16 cellular contexts compared by ENCODE assay signal in genomic region chr1:30731806-30732276, GRCh38. TPM values are rescaled to one million over a fixed set of nuclear protein-coding genes. Genes with fewer than 3 reads are reported as not detected.
DNase-seq lines count a peak whose midpoint lies in the region; ATAC-seq and TF ChIP-seq lines count a peak whose summit lies in the region.
"Had no signal": no experiment of that assay in that cellular context is flagged by ENCODE, and none has a peak within 500 bp of the region (broad histone marks: within the 10 kb centered on the region; RNA-seq: fewer than 3 reads in every experiment).

No MANE protein-coding gene starts in this region.

- no peak for ATAC-seq in naive B cell (ENCODE audit: low read depth in 2 of 2)
- ATAC-seq in GM19395 (IDR thresholded peaks at IDR 0.05; ENCODE audit: unreplicated experiment) = no peak
- ATAC-seq in HG02610 (IDR thresholded peaks at IDR 0.05; ENCODE audit: unreplicated experiment) = no peak
- ATAC-seq: left colon had no signal

- peak overlapping the region; percentile 25 for H3K27ac Mint-ChIP-seq in activated naive CD4-positive, alpha-beta T cell treated with anti-CD3 and anti-CD28 coated beads, Interleukin-2, amount 10 ng/mL, durations not matched to agents 7 days and 5 days
- H3K27ac Mint-ChIP-seq in activated T-helper 1 cell treated with anti-CD3 and anti-CD28 coated beads, Interleukin-12 subunit alpha, Interleukin-12 subunit beta, Interleukin-2, Interleukin-4 antibody, amounts not matched to agents 30 ng/mL and 10 ng/mL and 1 ng/mL, durations not matched to agents 14 hours and 24 hours and 36 hours = peak overlapping the region; percentile 91
- H3K27ac Mint-ChIP-seq in naive B cell (peak overlapping the region; percentile 93 to 98 (median 96)), type B pancreatic cell (peak overlapping the region; percentile 58), progenitor cell of endocrine pancreas (no peak overlapping the region)

- no peak overlapping the region for H3K4me3 Mint-ChIP-seq in activated naive CD4-positive, alpha-beta T cell treated with anti-CD3 and anti-CD28 coated beads, Interleukin-2, amount 10 ng/mL, durations not matched to agents 7 days and 5 days
- H3K4me3 Mint-ChIP-seq in activated T-helper 1 cell treated with anti-CD3 and anti-CD28 coated beads, Interleukin-12 subunit alpha, Interleukin-12 subunit beta, Interleukin-2, Interleukin-4 antibody, amounts not matched to agents 30 ng/mL and 10 ng/mL and 1 ng/mL, durations not matched to agents 14 hours and 24 hours and 36 hours = no peak overlapping the region
- H3K4me3 Mint-ChIP-seq in naive B cell (peak overlapping the region; percentile 59 to 89 (median 81)), type B pancreatic cell (no peak overlapping the region), progenitor cell of endocrine pancreas (ENCODE audit: low read depth) (no peak overlapping the region)

- H3K9me3 Mint-ChIP-seq in activated naive CD4-positive, alpha-beta T cell treated with anti-CD3 and anti-CD28 coated beads, Interleukin-2, amount 10 ng/mL, durations not matched to agents 7 days and 5 days = no peaks in the 10 kb centered on the region
- no peaks in the 10 kb centered on the region for H3K9me3 Mint-ChIP-seq in activated T-helper 1 cell treated with anti-CD3 and anti-CD28 coated beads, Interleukin-12 subunit alpha, Interleukin-12 subunit beta, Interleukin-2, Interleukin-4 antibody, amounts not matched to agents 30 ng/mL and 10 ng/mL and 1 ng/mL, durations not matched to agents 14 hours and 24 hours and 36 hours
- peaks cover 0 to 3% (median 0%) of the 10 kb centered on the region in 7 donors for H3K9me3 Mint-ChIP-seq in naive B cell
- no peaks in the 10 kb centered on the region for H3K9me3 Mint-ChIP-seq in type B pancreatic cell
- no peaks in the 10 kb centered on the region for H3K9me3 Mint-ChIP-seq in progenitor cell of endocrine pancreas (ENCODE audit: low read depth)

- TF ChIP-seq CTCF in type B pancreatic cell (conservative IDR thresholded peaks at IDR 0.05) (no peak), progenitor cell of endocrine pancreas (IDR thresholded peaks at IDR 0.05; ENCODE audit: unreplicated experiment) (no peak)

- peaks cover 41% of the 10 kb centered on the region for H3K36me3 Mint-ChIP-seq in activated naive CD4-positive, alpha-beta T cell treated with anti-CD3 and anti-CD28 coated beads, Interleukin-2, amount 10 ng/mL, durations not matched to agents 7 days and 5 days
- H3K36me3 Mint-ChIP-seq in activated T-helper 1 cell treated with anti-CD3 and anti-CD28 coated beads, Interleukin-12 subunit alpha, Interleukin-12 subunit beta, Interleukin-2, Interleukin-4 antibody, amounts not matched to agents 30 ng/mL and 10 ng/mL and 1 ng/mL, durations not matched to agents 14 hours and 24 hours and 36 hours (ENCODE audit: low read depth) = peaks cover 32% of the 10 kb centered on the region
- H3K36me3 Mint-ChIP-seq in naive B cell = peaks cover 17 to 28% of the 10 kb centered on the region in 2 donors
- H3K36me3 Mint-ChIP-seq in type B pancreatic cell = no peaks in the 10 kb centered on the region
- no peaks in the 10 kb centered on the region for H3K36me3 Mint-ChIP-seq in progenitor cell of endocrine pancreas (ENCODE audit: insufficient read depth)

- DNase-seq in activated naive CD4-positive, alpha-beta T cell treated with anti-CD3 and anti-CD28 coated beads, Interleukin-2, amount 10 ng/mL, durations not matched to agents 7 days and 5 days = no peak
- no peak for DNase-seq in activated naive CD4-positive, alpha-beta T cell treated with Interleukin-2 at 50 U/mL for 16 hours
- DNase-seq in activated T-helper 1 cell treated with anti-CD3 and anti-CD28 coated beads, Interleukin-12 subunit alpha, Interleukin-12 subunit beta, Interleukin-2, Interleukin-4 antibody, amounts not matched to agents 30 ng/mL and 10 ng/mL and 1 ng/mL, durations not matched to agents 14 hours and 24 hours and 36 hours (ENCODE audit: low spot score) = no peak
- DNase-seq in naive B cell (no peak), type B pancreatic cell (ENCODE audit: extremely low spot score, unreplicated experiment) (no peak), progenitor cell of endocrine pancreas (ENCODE audit: low spot score, unreplicated experiment) (no peak)
- DNase-seq: DMS79; effector memory CD4-positive, alpha-beta T cell; hippocampal formation; left colon; mucosa of descending colon; NCI-H1417 treated with DMSO at 0.1 percent for 48 hours; uterus had no signal

- H3K4me1 Mint-ChIP-seq in activated naive CD4-positive, alpha-beta T cell treated with anti-CD3 and anti-CD28 coated beads, Interleukin-2, amount 10 ng/mL, durations not matched to agents 7 days and 5 days = peaks cover 12% of the 10 kb centered on the region
- H3K4me1 Mint-ChIP-seq in activated T-helper 1 cell treated with anti-CD3 and anti-CD28 coated beads, Interleukin-12 subunit alpha, Interleukin-12 subunit beta, Interleukin-2, Interleukin-4 antibody, amounts not matched to agents 30 ng/mL and 10 ng/mL and 1 ng/mL, durations not matched to agents 14 hours and 24 hours and 36 hours (ENCODE audit: low read depth) = peaks cover 19% of the 10 kb centered on the region
- peaks cover 69% of the 10 kb centered on the region in 3 donors for H3K4me1 Mint-ChIP-seq in naive B cell
- H3K4me1 Mint-ChIP-seq in type B pancreatic cell (ENCODE audit: unreplicated experiment) = peaks cover 4% of the 10 kb centered on the region
- H3K4me1 Mint-ChIP-seq in progenitor cell of endocrine pancreas (ENCODE audit: low read depth) = peaks cover 3% of the 10 kb centered on the region

- CTCF ChIA-PET in activated naive CD4-positive, alpha-beta T cell treated with anti-CD3 and anti-CD28 coated beads, Interleukin-2, amount 10 ng/mL, durations not matched to agents 7 days and 5 days (lab: Charles Lee) = interaction anchor here (1.2 to 2.4 kb wide), 2 partner anchors 12 to 48 kb away, joined by 5 to 8 read pairs; no protein-coding TSS in a partner anchor

- peaks cover 3% of the 10 kb centered on the region for H3K27me3 Mint-ChIP-seq in activated naive CD4-positive, alpha-beta T cell treated with anti-CD3 and anti-CD28 coated beads, Interleukin-2, amount 10 ng/mL, durations not matched to agents 7 days and 5 days
- no peaks in the 10 kb centered on the region for H3K27me3 Mint-ChIP-seq in activated T-helper 1 cell treated with anti-CD3 and anti-CD28 coated beads, Interleukin-12 subunit alpha, Interleukin-12 subunit beta, Interleukin-2, Interleukin-4 antibody, amounts not matched to agents 30 ng/mL and 10 ng/mL and 1 ng/mL, durations not matched to agents 14 hours and 24 hours and 36 hours (ENCODE audit: insufficient read depth)
- no peaks in the 10 kb centered on the region for H3K27me3 Mint-ChIP-seq in naive B cell
- peaks cover 3% of the 10 kb centered on the region for H3K27me3 Mint-ChIP-seq in type B pancreatic cell
- H3K27me3 Mint-ChIP-seq in progenitor cell of endocrine pancreas = peaks cover 7% of the 10 kb centered on the region

- intact Hi-C loops in activated T-helper 1 cell treated with anti-CD3 and anti-CD28 coated beads, Interleukin-12 subunit alpha, Interleukin-12 subunit beta, Interleukin-2, Interleukin-4 antibody, amounts not matched to agents 30 ng/mL and 10 ng/mL and 1 ng/mL, durations not matched to agents 14 hours and 24 hours and 36 hours (cut with micrococcal nuclease) = no loop called here

RNA-seq across cellular contexts. Expression of gene MATN1, which starts 8.5 kb away (rescaled TPM):
- 0.42 and 0.70 TPM in 2 replicates for total RNA-seq in activated T-helper 1 cell treated with anti-CD3 and anti-CD28 coated beads, Interleukin-12 subunit alpha, Interleukin-12 subunit beta, Interleukin-2, Interleukin-4 antibody, amounts not matched to agents 30 ng/mL and 10 ng/mL and 1 ng/mL, durations not matched to agents 14 hours and 24 hours and 36 hours
- 1 to 10 TPM in 2 of 6 donors, under 1 TPM in 4; 0.21 to 3.1 (median 0.39) TPM for polyA plus RNA-seq in naive B cell (ENCODE audit: low read depth in 6 of 6)
- 0.24 and 0.40 TPM in 2 replicates for total RNA-seq in type B pancreatic cell (ENCODE audit: low replicate concordance)
- 0.11 and 0.14 TPM in 2 replicates for total RNA-seq in progenitor cell of endocrine pancreas
- total RNA-seq: left colon; T-helper 2 cell treated with Interferon-gamma antibody and Interleukin-4, amounts not matched to agents 100 ng/mL and 5 ng/mL, for 36 hours had no signal

RNA-seq across cellular contexts. Expression of gene LAPTM5, which starts 25.7 kb away (rescaled TPM):
- 199 and 214 TPM in 2 replicates for total RNA-seq in activated T-helper 1 cell treated with anti-CD3 and anti-CD28 coated beads, Interleukin-12 subunit alpha, Interleukin-12 subunit beta, Interleukin-2, Interleukin-4 antibody, amounts not matched to agents 30 ng/mL and 10 ng/mL and 1 ng/mL, durations not matched to agents 14 hours and 24 hours and 36 hours
- polyA plus RNA-seq in naive B cell (ENCODE audit: low read depth in 6 of 6) = 1,000 to 10,000 TPM; 1,442 to 2,525 (median 1,701) TPM
- total RNA-seq in type B pancreatic cell (ENCODE audit: low replicate concordance) (0.24 and 0.29 TPM in 2 replicates), progenitor cell of endocrine pancreas (0.20 TPM in 1 of 2 replicates, not detected in the other)

Comparison
In these comparisons a context has a peak if more than half of its experiments do, and no peak if none do; other contexts are left out.
1. H3K4me3 Mint-ChIP-seq: peak in naive B cell (8 of 8); none in activated naive CD4-positive, alpha-beta T cell treated with anti-CD3 and anti-CD28 coated beads, Interleukin-2, amount 10 ng/mL, durations not matched to agents 7 days and 5 days (single experiment), activated T-helper 1 cell treated with anti-CD3 and anti-CD28 coated beads, Interleukin-12 subunit alpha, Interleukin-12 subunit beta, Interleukin-2, Interleukin-4 antibody, amounts not matched to agents 30 ng/mL and 10 ng/mL and 1 ng/mL, durations not matched to agents 14 hours and 24 hours and 36 hours (single experiment), type B pancreatic cell (single experiment) and progenitor cell of endocrine pancreas (single experiment).
2. RNA of gene LAPTM5, which starts 25.7 kb away (total RNA-seq): 199 to 214 TPM in activated T-helper 1 cell treated with anti-CD3 and anti-CD28 coated beads, Interleukin-12 subunit alpha, Interleukin-12 subunit beta, Interleukin-2, Interleukin-4 antibody, amounts not matched to agents 30 ng/mL and 10 ng/mL and 1 ng/mL, durations not matched to agents 14 hours and 24 hours and 36 hours; 0.24 to 0.29 TPM in type B pancreatic cell and 0.20 TPM in progenitor cell of endocrine pancreas; every median in the first group is over 100 times any median in the second.